Comparison of ENCODE assay signal across 1 cellular context in the genomic region with DNA sequence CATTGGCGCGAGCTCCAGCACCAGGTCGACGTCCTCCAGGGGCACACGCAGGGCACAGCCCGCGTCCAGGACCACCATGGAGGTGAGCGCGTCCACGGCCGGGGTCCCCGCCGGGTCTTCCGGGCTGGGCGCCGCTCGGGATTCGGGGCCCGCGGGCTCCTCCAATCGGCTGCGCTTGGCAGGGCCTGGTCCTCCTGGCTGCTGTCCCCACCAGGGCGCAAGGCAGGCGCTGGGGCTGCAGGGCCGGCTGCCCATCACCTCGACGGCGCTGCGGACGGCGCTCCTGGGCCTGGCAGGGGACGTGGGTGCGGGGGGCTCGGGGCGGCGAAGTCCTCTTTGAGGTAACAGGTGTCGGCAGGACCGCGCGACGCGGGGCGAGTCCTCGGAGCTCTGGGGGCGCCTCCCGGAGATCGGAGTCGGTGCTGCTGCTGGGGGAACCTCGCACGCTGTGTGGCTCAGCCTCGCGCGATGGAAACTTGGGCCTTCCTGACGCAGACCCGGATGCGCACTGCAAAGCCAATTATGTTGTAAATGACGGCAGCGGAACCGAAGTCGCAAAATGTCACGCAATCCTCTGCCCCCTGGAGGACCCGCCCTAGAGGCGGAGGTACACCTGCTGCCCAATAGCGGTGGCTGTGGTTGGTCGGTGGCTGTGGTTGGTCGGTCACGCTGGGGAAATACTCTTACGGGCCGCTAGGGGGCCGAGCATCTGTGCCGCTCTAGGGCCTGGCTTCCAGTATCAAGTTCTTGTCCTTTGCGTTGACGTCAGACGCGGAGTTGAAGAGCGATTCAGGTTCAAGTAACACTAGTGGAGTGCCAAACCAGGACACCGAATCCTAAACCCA.
TF ChIP-seq lines count a peak whose summit lies in the region.

A gene (minus strand): TSS at position 527 of the 845 bp plus-strand sequence. CDS start 272 bp downstream, at position 255.

TF ChIP-seq in H1, 55 proteins besides CTCF, POLR2A, EP300 and RAD21:
- TF ChIP-seq RNF2 (IDR thresholded peaks at IDR 0.05; ENCODE audit: borderline replicate concordance, low read depth, low read length, missing control alignments, poor library complexity, severe bottlenecking) (no peak), CTBP2 (IDR thresholded peaks at IDR 0.05; ENCODE audit: borderline replicate concordance, insufficient read depth, insufficient read length, low read length) (no peak), TCF12 (IDR thresholded peaks at IDR 0.05; ENCODE audit: low read depth, low read length) (no peak)
